ENCODE assay signal across 33 cellular contexts in the genomic region with DNA sequence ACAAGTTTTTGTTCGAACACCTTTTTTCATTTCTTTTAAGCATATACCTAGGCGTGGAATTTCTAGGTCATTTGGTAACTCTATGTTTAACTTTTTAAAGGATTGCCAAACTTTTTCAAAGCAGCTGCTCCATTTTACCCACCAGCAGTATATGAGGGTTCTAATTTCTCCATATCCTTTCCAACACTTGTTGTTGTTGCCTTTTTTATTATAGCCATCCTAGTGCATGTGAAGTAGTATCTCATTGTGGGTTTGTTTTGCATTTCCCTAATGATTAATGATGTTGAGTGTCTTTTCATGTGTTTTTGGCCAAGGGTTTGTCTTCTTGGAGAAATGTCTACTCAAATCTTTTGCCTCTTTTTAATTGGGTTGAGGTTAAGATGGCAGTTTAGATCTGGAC.
"Had no signal": no experiment of that assay in that cellular context is flagged by ENCODE, and none has a peak within 500 bp of the region (broad histone marks: within the 10 kb centered on the region; RNA-seq: fewer than 3 reads in every experiment).

No MANE protein-coding gene starts in this region.

- H3K4me3 ChIP-seq: adrenal gland, ascending aorta, body of pancreas, breast epithelium, cardiac muscle cell had no signal

- DNase-seq: activated effector memory CD4-positive, alpha-beta T cell treated with anti-CD3 and anti-CD28 coated beads, Interleukin-2, amount 50 U/mL, for 16 hours; activated effector memory CD4-positive, alpha-beta T cell treated with Interleukin-2 at 50 U/mL for 16 hours; activated gamma-delta T cell; activated gamma-delta T cell treated with Interleukin-2 at 50 U/mL for 16 hours; activated naive CD4-positive, alpha-beta T cell; activated naive CD4-positive, alpha-beta T cell treated with anti-CD3 and anti-CD28 coated beads for 36 hours; activated naive CD4-positive, alpha-beta T cell treated with anti-CD3 and anti-CD28 coated beads, Interleukin-2, amount 10 ng/mL, durations not matched to agents 7 days and 5 days; activated naive CD4-positive, alpha-beta T cell treated with anti-CD3 and anti-CD28 coated beads, Interleukin-2, amount 50 U/mL, for 16 hours; activated naive CD4-positive, alpha-beta T cell treated with Interleukin-2 at 50 U/mL for 16 hours; activated naive CD8-positive, alpha-beta T cell treated with anti-CD3 and anti-CD28 coated beads for 36 hours; activated naive CD8-positive, alpha-beta T cell treated with anti-CD3 and anti-CD28 coated beads, Interleukin-2, amount 10 ng/mL, durations not matched to agents 7 days and 5 days; activated naive CD8-positive, alpha-beta T cell treated with anti-CD3 and anti-CD28 coated beads, Interleukin-2, amount 50 U/mL, for 24 hours; activated T-cell treated with anti-CD3 and anti-CD28 coated beads, Interleukin-2, amount 50 U/mL, for 1 hour; activated T-cell treated with anti-CD3 and anti-CD28 coated beads, Interleukin-2, amount 50 U/mL, for 24 hours; activated T-cell treated with anti-CD3 and anti-CD28 coated beads, Interleukin-2, amount 50 U/mL, for 4 hours; activated T-cell treated with anti-CD3 and anti-CD28 coated beads, Interleukin-2, amount 50 U/mL, for 48 hours; activated T-cell treated with anti-CD3 and anti-CD28 coated beads, Interleukin-2, amount 50 U/mL, for 72 hours; adrenal gland; amniotic stem cell; amygdala; anterior cingulate cortex; aorta; body of pancreas; brain microvascular endothelial cell; caudate nucleus; central memory CD4-positive, alpha-beta T cell; cerebellar nuclear complex had no signal

- H3K36me3 ChIP-seq: adrenal gland, ascending aorta, breast epithelium, cardiac muscle cell had no signal

- H3K9me3 ChIP-seq: adrenal gland, ascending aorta, body of pancreas, breast epithelium had no signal

- FAIRE-seq: bronchial epithelial cell had no signal

- ATAC-seq: activated naive CD4-positive, alpha-beta T cell treated with anti-CD3 and anti-CD28 coated beads, Interleukin-2, amount 50 U/mL, for 72 hours; activated naive CD8-positive, alpha-beta T cell treated with anti-CD3 and anti-CD28 coated beads, Interleukin-2, amount 50 U/mL, for 24 hours; activated T-cell treated with anti-CD3 and anti-CD28 coated beads, Interleukin-2, amount 50 U/mL, for 4 hours; activated T-cell treated with anti-CD3 and anti-CD28 coated beads, Interleukin-2, amount 50 U/mL, for 72 hours; activated T-helper 17 cell treated with anti-CD3 and anti-CD28 coated beads, Interleukin-2, amount 50 U/mL, for 72 hours; body of pancreas had no signal

- H3K27ac ChIP-seq: adrenal gland, ascending aorta, body of pancreas, brain microvascular endothelial cell, breast epithelium, cardiac muscle cell had no signal

- H3K4me1 ChIP-seq: adrenal gland, ascending aorta, body of pancreas, breast epithelium had no signal

- H3K27me3 ChIP-seq: adrenal gland, ascending aorta, body of pancreas, brain microvascular endothelial cell, breast epithelium, cardiac muscle cell had no signal
